ENCODE assay signal across 1 cellular context in genomic region chr2:176646033-176646615, GRCh38.
TF ChIP-seq lines count a peak whose summit lies in the region.

No MANE protein-coding gene starts in this region.

TF ChIP-seq in GM23338, 12 proteins besides CTCF, POLR2A, EP300 and RAD21 (continued from another document):
- TF ChIP-seq ETS1 (IDR thresholded peaks at IDR 0.05): no peak
- peak; percentile 87 for TF ChIP-seq NANOG (IDR thresholded peaks at IDR 0.05; ENCODE audit: borderline replicate concordance)
- TF ChIP-seq POLR2AphosphoS5 (IDR thresholded peaks at IDR 0.05; ENCODE audit: low read depth): 0 out of 2 replicates have a peak, but pooled peaks have one; percentile 29
- no peak for TF ChIP-seq STAT1 (IDR thresholded peaks at IDR 0.05; ENCODE audit: unreplicated experiment)
